In genomic region chr17:50541916-50542688, GRCh38 we compare ENCODE assay signal across 8 cellular contexts. TPM values are rescaled to one million over a fixed set of nuclear protein-coding genes. Genes with fewer than 3 reads are reported as not detected.
DNase-seq lines count a peak whose midpoint lies in the region; ATAC-seq and TF ChIP-seq lines count a peak whose summit lies in the region.

No MANE protein-coding gene starts in this region.

- peaks cover 8% of the 10 kb centered on the region for H3K4me1 ChIP-seq in OCI-LY3 (ENCODE audit: low read length)
- H3K4me1 ChIP-seq in esophagus (ENCODE audit: control insufficient read depth in 2 of 2, insufficient read depth in 2 of 2, low read length in 1 of 2): peaks cover 7 to 49% of the 10 kb centered on the region in 2 donors
- peaks cover 21% of the 10 kb centered on the region for H3K4me1 ChIP-seq in muscle layer of colon (ENCODE audit: insufficient read depth, low read length)

- in situ Hi-C loops in Caki2 (cut with HindIII; ENCODE audit: low pct_unique_long_range_greater_than_20kb, low sequenced_read_pairs): no loop called here

- peak; percentile 35 for TF ChIP-seq CTCF in OCI-LY3 (IDR thresholded peaks at IDR 0.05; ENCODE audit: low read depth, low read length)

- H3K27ac ChIP-seq in OCI-LY3 (ENCODE audit: low read length) (no peak overlapping the region), esophagus (ENCODE audit: low read depth in 2 of 2, low read length in 1 of 2) (peak overlapping the region; percentile 82 to 86), muscle layer of colon (ENCODE audit: low read depth, low read length) (peak overlapping the region; percentile 78)

- peak overlapping the region; percentile 99 for H3K4me2 ChIP-seq in OCI-LY3 (ENCODE audit: low read length)

- peak overlapping the region; percentile 59 for H3K9ac ChIP-seq in OCI-LY3 (ENCODE audit: low read length)
- H3K9ac ChIP-seq in muscle layer of colon (ENCODE audit: low read length): peak overlapping the region; percentile 44

- no peaks in the 10 kb centered on the region for H4K20me1 ChIP-seq in OCI-LY3 (ENCODE audit: insufficient read depth, low read length)

- DNase-seq in Caki2 (ENCODE audit: low read depth) (peak; percentile 82), HT1080 (ENCODE audit: low read depth) (peak; percentile 72)
- peak; percentile 88 for DNase-seq in activated T-cell treated with anti-CD3 and anti-CD28 coated beads, Interleukin-2, amount 50 U/mL, for 1 hour
- DNase-seq in stimulated activated CD8-positive, alpha-beta memory T cell treated with anti-CD3 and anti-CD28 coated beads, Interleukin-7, amount 100 ng/mL, for 1 hour (ENCODE audit: low read depth in 2 of 2): peak; percentile 66 to 77

- ATAC-seq in GM21360 (IDR thresholded peaks at IDR 0.05; ENCODE audit: unreplicated experiment): peak; percentile 69

- H3K36me3 ChIP-seq in OCI-LY3 (replicated peaks; ENCODE audit: low read depth, low read length) (no peaks in the 10 kb centered on the region), esophagus (ENCODE audit: control insufficient read depth in 2 of 2, insufficient read depth in 2 of 2, low read length in 1 of 2) (peaks cover 0 to 23% of the 10 kb centered on the region in 2 donors), muscle layer of colon (ENCODE audit: insufficient read depth, low read length) (no peaks in the 10 kb centered on the region)

- H3K9me3 ChIP-seq in OCI-LY3 (ENCODE audit: insufficient read depth, low read length): no peaks in the 10 kb centered on the region
- H3K9me3 ChIP-seq in esophagus (ENCODE audit: control insufficient read depth in 2 of 2, insufficient read depth in 1 of 2, low read depth in 1 of 2, low read length in 1 of 2): no peaks in the 10 kb centered on the region
- H3K9me3 ChIP-seq in muscle layer of colon (ENCODE audit: low read length): no peaks in the 10 kb centered on the region

- H2AFZ ChIP-seq in OCI-LY3 (ENCODE audit: low read depth, low read length): peak overlapping the region; percentile 56

- H3K27me3 ChIP-seq in OCI-LY3 (ENCODE audit: low read depth, low read length): peaks cover 15% of the 10 kb centered on the region; the same call in 1 of the 2 replicates
- no peaks in the 10 kb centered on the region for H3K27me3 ChIP-seq in esophagus (ENCODE audit: control insufficient read depth in 1 of 2, insufficient read depth in 2 of 2, low read length in 2 of 2)
- H3K27me3 ChIP-seq in muscle layer of colon (ENCODE audit: control insufficient read depth in 1 of 2, insufficient read depth in 2 of 2, low read length in 2 of 2): no peaks in the 10 kb centered on the region

- H3K79me2 ChIP-seq in OCI-LY3 (ENCODE audit: low read length): no peaks in the 10 kb centered on the region

- WGBS in esophagus, 2 donors: 1 to 2% methylated on average over 52 to 65 of the region's 65 CpGs

- H3K4me3 ChIP-seq in OCI-LY3 (ENCODE audit: low read length) (peak overlapping the region; percentile 83), esophagus (ENCODE audit: low read depth in 1 of 2, low read length in 2 of 2) (peak overlapping the region; percentile 39 to 52), muscle layer of colon (ENCODE audit: low read depth in 1 of 2, low read length in 2 of 2) (peak overlapping the region; percentile 53 to 81)

RNA-seq across cellular contexts. Expression of gene SPATA20, which starts 4.9 kb away (rescaled TPM):
- 138 and 140 TPM in 2 replicates for total RNA-seq in Caki2 (2014; rRNA removed; shearing (Covaris generic); ENCODE audit: low replicate concordance)
- 51.3 and 51.6 TPM in 2 replicates for total RNA-seq in HT1080 (2014; rRNA removed; shearing (Covaris generic))
- polyA plus RNA-seq in HT1080 (2015; cell fraction: cytosol; rRNA removed): 40.3 and 41.0 TPM in 2 replicates
- polyA plus RNA-seq in HT1080 (2015; cell fraction: nucleus; rRNA removed): 412 and 422 TPM in 2 replicates
- 10 to 100 TPM; 11.5 to 26.7 TPM for polyA plus RNA-seq in esophagus

RNA-seq across cellular contexts. Expression of gene EPN3, which starts 9.6 kb away (rescaled TPM):
- total RNA-seq in Caki2 (2014; rRNA removed; shearing (Covaris generic); ENCODE audit: low replicate concordance): 0.07 and 0.32 TPM in 2 replicates
- not detected in 2 replicates for total RNA-seq in HT1080 (2014; rRNA removed; shearing (Covaris generic))
- 0.72 TPM in 1 of 2 replicates, not detected in the other for polyA plus RNA-seq in HT1080 (2015; cell fraction: cytosol; rRNA removed)
- 0.26 TPM in 1 of 2 replicates, not detected in the other for polyA plus RNA-seq in HT1080 (2015; cell fraction: nucleus; rRNA removed)
- polyA plus RNA-seq in esophagus: 10 to 100 TPM; 40.5 to 59.8 TPM

RNA-seq across cellular contexts. Expression of gene CACNA1G, which starts 18.4 kb away (rescaled TPM):
- total RNA-seq in Caki2 (2014; rRNA removed; shearing (Covaris generic); ENCODE audit: low replicate concordance): 0.35 and 3.3 TPM in 2 replicates
- total RNA-seq in HT1080 (2014; rRNA removed; shearing (Covaris generic)): 0.03 and 0.40 TPM in 2 replicates
- 0.01 and 0.05 TPM in 2 replicates for polyA plus RNA-seq in HT1080 (2015; cell fraction: cytosol; rRNA removed)
- polyA plus RNA-seq in HT1080 (2015; cell fraction: nucleus; rRNA removed): 0.06 and 0.07 TPM in 2 replicates
- under 1 TPM; 0.06 to 0.13 TPM for polyA plus RNA-seq in esophagus

RNA-seq across cellular contexts. Expression of gene MYCBPAP, which starts 33.9 kb away (rescaled TPM):
- 1.1 and 9.3 TPM in 2 replicates for total RNA-seq in Caki2 (2014; rRNA removed; shearing (Covaris generic); ENCODE audit: low replicate concordance)
- total RNA-seq in HT1080 (2014; rRNA removed; shearing (Covaris generic)): not detected in 2 replicates
- polyA plus RNA-seq in HT1080 (2015; cell fraction: cytosol; rRNA removed): not detected in 2 replicates
- not detected in 2 replicates for polyA plus RNA-seq in HT1080 (2015; cell fraction: nucleus; rRNA removed)
- under 1 TPM; 0.05 to 0.22 TPM for polyA plus RNA-seq in esophagus
